17 cellular contexts compared by ENCODE assay signal in the genomic region with DNA sequence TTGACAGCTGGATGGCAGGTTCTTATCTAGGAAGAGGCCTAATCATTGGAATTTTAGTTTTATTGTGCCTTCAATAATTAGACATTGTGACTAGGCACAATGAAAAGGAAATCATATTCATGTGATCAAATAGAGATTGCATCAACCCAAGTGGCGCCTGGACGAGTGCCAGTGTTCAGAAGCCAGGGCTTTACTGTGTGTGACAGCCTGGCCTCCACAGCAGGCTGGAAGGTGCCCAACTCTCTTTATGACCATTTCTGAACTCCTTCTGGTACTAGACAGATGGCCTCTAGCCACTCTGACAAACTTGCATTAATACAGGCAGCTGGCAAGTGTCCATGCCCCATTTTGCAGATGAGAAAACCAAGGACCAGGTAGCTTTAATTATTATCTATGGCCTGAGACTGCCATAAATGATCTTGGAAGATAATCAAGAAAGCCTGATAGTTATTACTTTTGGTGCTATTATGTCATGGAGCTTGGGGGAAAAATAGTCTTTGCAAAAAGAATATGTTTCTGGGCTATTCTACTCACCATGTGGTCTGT. TPM values are rescaled to one million over a fixed set of nuclear protein-coding genes. Genes with fewer than 3 reads are reported as not detected.
DNase-seq lines count a peak whose midpoint lies in the region; ATAC-seq, FAIRE-seq and TF ChIP-seq lines count a peak whose summit lies in the region.
"Had no signal": no experiment of that assay in that cellular context is flagged by ENCODE, and none has a peak within 500 bp of the region (broad histone marks: within the 10 kb centered on the region; RNA-seq: fewer than 3 reads in every experiment).

No MANE protein-coding gene starts in this region.

- POLR2A ChIA-PET in PC-3 (lab: Charles Lee; ENCODE audit: unreplicated experiment): no interaction called here
- POLR2A ChIA-PET in CD4-positive, alpha-beta memory T cell (lab: Charles Lee; ENCODE audit: partially characterized antibody): no interaction called here

- WGBS in small intestine, 3 donors: 13 to 68% (median 33%) methylated on average over 2 of the region's 2 CpGs

- no peaks in the 10 kb centered on the region for H3K9me3 ChIP-seq in small intestine (ENCODE audit: control insufficient read depth, low read depth)
- H3K9me3 ChIP-seq in PC-3 (ENCODE audit: low read length): no peaks in the 10 kb centered on the region
- H3K9me3 ChIP-seq in CD4-positive, alpha-beta memory T cell (ENCODE audit: control insufficient read depth in 1 of 2, low read length in 2 of 2): no peaks in the 10 kb centered on the region
- H3K9me3 ChIP-seq: thoracic aorta had no signal

- peaks cover 0 to 7% (median 3%) of the 10 kb centered on the region in 8 donors for H3K9me3 Mint-ChIP-seq in CD4-positive, alpha-beta memory T cell
- H3K9me3 Mint-ChIP-seq: natural killer cell treated with Interleukin-12 subunit alpha and Interleukin-12 subunit beta and Interleukin-15 and Interleukin-18, amount 100 ng/mL, for 72 hours had no signal

- no peaks in the 10 kb centered on the region for H3K79me2 ChIP-seq in PC-3 (ENCODE audit: low read length)

- TF ChIP-seq CTCF in PC-3 (conservative IDR thresholded peaks at IDR 0.05; ENCODE audit: low read depth, low read length): no peak
- no peak for TF ChIP-seq CTCF in GM20000 (IDR thresholded peaks at IDR 0.05; ENCODE audit: extremely low read depth, missing control alignments)

- no peak for ATAC-seq in PC-3
- no peak for ATAC-seq in HG03175 (IDR thresholded peaks at IDR 0.05; ENCODE audit: unreplicated experiment)
- ATAC-seq: K562; natural killer cell treated with Interleukin-12 subunit alpha and Interleukin-12 subunit beta and Interleukin-15 and Interleukin-18, amount 100 ng/mL, for 72 hours had no signal

- no peaks in the 10 kb centered on the region for H3K4me1 Mint-ChIP-seq in CD4-positive, alpha-beta memory T cell

- peak; percentile 96 for DNase-seq in NCI-H1105 (lab: John Stamatoyannopoulos, UW)
- peak; percentile 100 for DNase-seq in NCI-H446 treated with DMSO at 0.1 percent for 48 hours (lab: John Stamatoyannopoulos, UW)
- DNase-seq in dermis microvascular lymphatic vessel endothelial cell (ENCODE audit: low read depth in 2 of 2): peak; percentile 14 to 15
- peak; percentile 90 for DNase-seq in small intestine
- no peak for DNase-seq in PC-3
- no peak for DNase-seq in GM20000 (ENCODE audit: low spot score)
- DNase-seq in CD4-positive, alpha-beta memory T cell: no peak
- DNase-seq: activated CD4-positive, CD25-positive, alpha-beta regulatory T cell treated with anti-CD3 and anti-CD28 coated beads, Interleukin-2, amount 50 U/mL, for 72 hours; activated T-cell treated with anti-CD3 and anti-CD28 coated beads, Interleukin-2, amount 50 U/mL, for 48 hours; NCI-H526 had no signal

- intact Hi-C loops in PC-3 (cut with micrococcal nuclease): no loop called here
- intact Hi-C loops in CD4-positive, alpha-beta memory T cell (cut with micrococcal nuclease): no loop called here

- no peak overlapping the region for H3K9ac ChIP-seq in PC-3 (ENCODE audit: low read length)

- H3K36me3 Mint-ChIP-seq in CD4-positive, alpha-beta memory T cell: no peaks in the 10 kb centered on the region
- H3K36me3 Mint-ChIP-seq: natural killer cell treated with Interleukin-12 subunit alpha and Interleukin-12 subunit beta and Interleukin-15 and Interleukin-18, amount 100 ng/mL, for 72 hours had no signal

- no peaks in the 10 kb centered on the region for H3K9me2 ChIP-seq in PC-3 (replicated peaks; ENCODE audit: low read length)

- H3K36me3 ChIP-seq in small intestine (ENCODE audit: control insufficient read depth in 2 of 2, insufficient read depth in 2 of 2, low read length in 2 of 2) (no peaks in the 10 kb centered on the region), PC-3 (ENCODE audit: low read depth, low read length) (no peaks in the 10 kb centered on the region)
- H3K36me3 ChIP-seq in CD4-positive, alpha-beta memory T cell (ENCODE audit: insufficient read depth, low read length): no peaks in the 10 kb centered on the region
- H3K36me3 ChIP-seq: thoracic aorta had no signal

- H2AFZ ChIP-seq in PC-3 (ENCODE audit: low read length): no peak overlapping the region

- H3K27ac Mint-ChIP-seq in CD4-positive, alpha-beta memory T cell: no peak overlapping the region
- H3K27ac Mint-ChIP-seq: natural killer cell treated with Interleukin-12 subunit alpha and Interleukin-12 subunit beta and Interleukin-15 and Interleukin-18, amount 100 ng/mL, for 72 hours had no signal

- H3K4me1 ChIP-seq in small intestine (ENCODE audit: control insufficient read depth in 2 of 2, insufficient read depth in 1 of 2, low read depth in 1 of 2, low read length in 1 of 2) (no peaks in the 10 kb centered on the region), PC-3 (ENCODE audit: insufficient read depth, low read length) (no peaks in the 10 kb centered on the region)
- no peaks in the 10 kb centered on the region for H3K4me1 ChIP-seq in CD4-positive, alpha-beta memory T cell (ENCODE audit: insufficient read depth, low read length)

- no TSS peak for BruUV-seq in PC-3 (replicated peaks; lab: Mats Ljungman, UMichigan)

- peaks cover 0 to 1% of the 10 kb centered on the region in 2 donors for H3K27me3 Mint-ChIP-seq in CD4-positive, alpha-beta memory T cell

- no peak overlapping the region for H3K4me2 ChIP-seq in PC-3 (ENCODE audit: low read length)

- FAIRE-seq in small intestine (lab: Jason Lieb, UNC): no peak
- FAIRE-seq: K562 had no signal

- no peak overlapping the region for H3K4me3 Mint-ChIP-seq in CD4-positive, alpha-beta memory T cell
- H3K4me3 Mint-ChIP-seq: natural killer cell treated with Interleukin-12 subunit alpha and Interleukin-12 subunit beta and Interleukin-15 and Interleukin-18, amount 100 ng/mL, for 72 hours had no signal

- no peaks in the 10 kb centered on the region for H4K20me1 ChIP-seq in PC-3 (ENCODE audit: low read length)

- H3K27me3 ChIP-seq in small intestine (ENCODE audit: control insufficient read depth in 2 of 2, insufficient read depth in 2 of 2, low read length in 2 of 2) (no peaks in the 10 kb centered on the region), PC-3 (ENCODE audit: low read length) (peaks cover 8% of the 10 kb centered on the region)
- H3K27me3 ChIP-seq in CD4-positive, alpha-beta memory T cell (ENCODE audit: insufficient read depth, low read length): no peaks in the 10 kb centered on the region

- no peaks in the 10 kb centered on the region for H3F3A ChIP-seq in PC-3 (ENCODE audit: low read length, unreplicated experiment)

- H3K27ac ChIP-seq in small intestine (ENCODE audit: low read depth in 1 of 2, low read length in 1 of 2) (peak overlapping the region in 1 of 2 donors; percentile 41), PC-3 (ENCODE audit: low read length) (no peak overlapping the region)
- no peak overlapping the region for H3K27ac ChIP-seq in CD4-positive, alpha-beta memory T cell (ENCODE audit: low read depth, low read length)
- H3K27ac ChIP-seq: SK-N-MC, thoracic aorta had no signal

- CTCF ChIA-PET in PC-3 (lab: Charles Lee): no interaction called here
- CTCF ChIA-PET in CD4-positive, alpha-beta memory T cell (lab: Charles Lee; ENCODE audit: partially characterized antibody): interaction anchor here (1.5 kb wide), 1 partner anchor 30 kb away, joined by 3 read pairs; no protein-coding TSS in a partner anchor

- H3K4me3 ChIP-seq in small intestine (ENCODE audit: low read depth in 1 of 2, low read length in 2 of 2) (no peak overlapping the region), PC-3 (ENCODE audit: low read length) (no peak overlapping the region)
- no peak overlapping the region for H3K4me3 ChIP-seq in CD4-positive, alpha-beta memory T cell (ENCODE audit: low read length in 2 of 2)
- H3K4me3 ChIP-seq: K562, SK-N-MC, thoracic aorta had no signal

RNA-seq across cellular contexts. Expression of gene POU2AF1, which starts 8.3 kb away (rescaled TPM):
- not detected in 2 replicates for total RNA-seq in dermis microvascular lymphatic vessel endothelial cell
- polyA plus RNA-seq in small intestine: 1 to 10 TPM; 1.1 to 9.2 (median 5.6) TPM
- not detected in 2 replicates for total RNA-seq in PC-3 (2014; rRNA removed)
- under 1 TPM; 0.47 to 0.64 TPM for total RNA-seq in CD4-positive, alpha-beta memory T cell
- polyA plus RNA-seq in CD4-positive, alpha-beta memory T cell: 1 to 10 TPM in 1 of 2 donors, under 1 TPM in 1; 0.37 to 2.0 TPM
- total RNA-seq: glomerular endothelial cell, skeletal muscle tissue, thoracic aorta had no signal
- polyA plus RNA-seq: K562 had no signal

Comparison
In these comparisons a context has a peak if more than half of its experiments do, and no peak if none do; other contexts are left out.
1. DNase-seq: peak in NCI-H1105 (single experiment), NCI-H446 treated with DMSO at 0.1 percent for 48 hours (single experiment), dermis microvascular lymphatic vessel endothelial cell (2 of 2) and small intestine (single experiment); none in PC-3 (single experiment), GM20000 (single experiment) and CD4-positive, alpha-beta memory T cell (0 of 5).